Comparison of ENCODE assay signal across 7 cellular contexts in the genomic region with DNA sequence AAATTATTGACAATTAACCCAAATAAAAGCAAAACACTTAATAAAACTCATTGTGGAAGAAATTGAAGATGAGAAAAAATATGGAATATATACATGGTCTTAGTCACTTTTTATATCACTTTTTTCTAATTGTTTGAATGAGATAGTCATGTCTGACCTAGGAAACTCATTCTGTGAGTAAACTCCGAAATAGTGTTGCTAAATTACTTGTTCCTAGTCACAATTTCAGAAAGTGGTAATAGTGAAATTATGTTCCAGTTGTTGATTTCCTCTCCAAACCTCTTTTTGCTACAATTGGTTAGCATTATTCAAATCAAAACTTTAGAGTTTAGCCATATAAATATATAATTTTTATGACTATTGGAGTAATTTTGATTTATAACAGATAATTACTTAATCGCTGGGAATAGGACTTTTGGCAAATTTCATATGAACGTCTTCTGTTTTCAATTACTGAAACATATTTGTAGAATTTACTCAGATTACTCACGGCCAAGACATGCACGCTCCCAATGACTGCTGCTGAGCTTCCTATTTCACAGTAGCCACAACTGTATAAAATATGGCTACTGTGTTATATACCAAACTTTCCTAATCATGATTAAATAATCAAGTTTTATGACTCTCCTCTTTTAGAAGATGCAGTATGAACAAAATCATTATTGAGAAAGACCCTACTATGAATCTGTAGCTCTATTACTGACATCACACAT.
DNase-seq lines count a peak whose midpoint lies in the region; ATAC-seq, FAIRE-seq and TF ChIP-seq lines count a peak whose summit lies in the region.
"Not testable (repeated sequence)": the region's sequence is repeated elsewhere in the genome, so short reads cannot be mapped to it uniquely, and the experiment has no call there.

No MANE protein-coding gene starts in this region.

- H3K36me3 Mint-ChIP-seq in stimulated activated effector memory CD8-positive, alpha-beta T cell treated with anti-CD3 and anti-CD28 coated beads, Interleukin-12 subunit alpha, Interleukin-12 subunit beta, amount 100 ng/mL, for 72 hours: not testable (repeated sequence)

- RAD21 ChIA-PET in GM12878 (lab: Charles Lee; ENCODE audit: unreplicated experiment): not testable (repeated sequence)

- intact Hi-C loops in GM12878 (cut with micrococcal nuclease; ENCODE audit: unreplicated experiment): not testable (repeated sequence)

- H3K27ac ChIP-seq in GM12878 (ENCODE audit: control insufficient read depth, insufficient read depth): not testable (repeated sequence)

- H3K4me1 Mint-ChIP-seq in stimulated activated effector memory CD8-positive, alpha-beta T cell treated with anti-CD3 and anti-CD28 coated beads, Interleukin-12 subunit alpha, Interleukin-12 subunit beta, amount 100 ng/mL, for 72 hours: not testable (repeated sequence)

- peak; percentile 40 for ATAC-seq in GM18498 (IDR thresholded peaks at IDR 0.05; ENCODE audit: unreplicated experiment)
- peak; percentile 51 for ATAC-seq in GM18868 (IDR thresholded peaks at IDR 0.05; ENCODE audit: unreplicated experiment)
- ATAC-seq in GM21576 (IDR thresholded peaks at IDR 0.05; ENCODE audit: unreplicated experiment): peak; percentile 48
- ATAC-seq in HG02870 (IDR thresholded peaks at IDR 0.05; ENCODE audit: unreplicated experiment): peak; percentile 81
- ATAC-seq in HG03432 (IDR thresholded peaks at IDR 0.05; ENCODE audit: unreplicated experiment): peak; percentile 31
- peak; percentile 40 for ATAC-seq in GM12878
- peak; percentile 62 for ATAC-seq in stimulated activated effector memory CD8-positive, alpha-beta T cell treated with anti-CD3 and anti-CD28 coated beads, Interleukin-12 subunit alpha, Interleukin-12 subunit beta, amount 100 ng/mL, for 72 hours

- not testable (repeated sequence) for H3K4me3 ChIP-seq in GM12878

- not testable (repeated sequence) for H3K79me2 ChIP-seq in GM12878 (ENCODE audit: control insufficient read depth, insufficient read depth, low read length)

- not testable (repeated sequence) for BruUV-seq in GM12878 (replicated peaks; lab: Mats Ljungman, UMichigan)

- FAIRE-seq in GM12878 (lab: Jason Lieb, UNC): not testable (repeated sequence)

- not testable (repeated sequence) for DNase-seq in GM12878 (ENCODE audit: low read depth, low spot score); stimulated activated effector memory CD8-positive, alpha-beta T cell treated with anti-CD3 and anti-CD28 coated beads, Interleukin-12 subunit alpha, Interleukin-12 subunit beta, amount 100 ng/mL, for 72 hours (ENCODE audit: low spot score in 2 of 2)

- H2AFZ ChIP-seq in GM12878 (ENCODE audit: control insufficient read depth, low read depth, low read length): not testable (repeated sequence)

- not testable (repeated sequence) for TF ChIP-seq EP300 in GM12878 (IDR thresholded peaks at IDR 0.05; ENCODE audit: borderline replicate concordance in 1 of 2, control insufficient read depth in 1 of 2, low read depth in 2 of 2, low read length in 2 of 2)

- not testable (repeated sequence) for H3K4me1 ChIP-seq in GM12878 (ENCODE audit: control insufficient read depth, insufficient read depth, low read length)

- not testable (repeated sequence) for H3K4me3 Mint-ChIP-seq in stimulated activated effector memory CD8-positive, alpha-beta T cell treated with anti-CD3 and anti-CD28 coated beads, Interleukin-12 subunit alpha, Interleukin-12 subunit beta, amount 100 ng/mL, for 72 hours

- in situ Hi-C loops in GM12878 (cut with MboI): not testable (repeated sequence)

- SMC1A ChIA-PET in GM12878 (lab: Charles Lee; ENCODE audit: uncharacterized antibody, unreplicated experiment): not testable (repeated sequence)

- H3K9me3 Mint-ChIP-seq in stimulated activated effector memory CD8-positive, alpha-beta T cell treated with anti-CD3 and anti-CD28 coated beads, Interleukin-12 subunit alpha, Interleukin-12 subunit beta, amount 100 ng/mL, for 72 hours: not testable (repeated sequence)

- not testable (repeated sequence) for H3K9me3 ChIP-seq in GM12878 (replicated peaks; ENCODE audit: control insufficient read depth, insufficient read depth, low read length)

- TF ChIP-seq POLR2A in GM12878 (IDR thresholded peaks at IDR 0.05; ENCODE audit: low read depth, low read length): not testable (repeated sequence)

- H3K27ac Mint-ChIP-seq in stimulated activated effector memory CD8-positive, alpha-beta T cell treated with anti-CD3 and anti-CD28 coated beads, Interleukin-12 subunit alpha, Interleukin-12 subunit beta, amount 100 ng/mL, for 72 hours: not testable (repeated sequence)

- not testable (repeated sequence) for H4K20me1 ChIP-seq in GM12878 (ENCODE audit: control insufficient read depth, insufficient read depth)

- POLR2A ChIA-PET in GM12878 (lab: Charles Lee): not testable (repeated sequence)

- not testable (repeated sequence) for TF ChIP-seq CTCF in GM12878 (IDR thresholded peaks at IDR 0.05 in 2 of 3, conservative IDR thresholded peaks at IDR 0.05 in 1 of 3; ENCODE audit: control insufficient read depth in 2 of 3, extremely low read depth in 1 of 3, insufficient read depth in 1 of 3, low read depth in 3 of 3, low read length in 3 of 3)

- H3K4me2 ChIP-seq in GM12878 (ENCODE audit: control insufficient read depth, insufficient read depth): not testable (repeated sequence)

- not testable (repeated sequence) for TF ChIP-seq RAD21 in GM12878 (IDR thresholded peaks at IDR 0.05; ENCODE audit: insufficient read depth, low read depth, low read length)

- WGBS in GM12878 (ENCODE audit: insufficient coverage, insufficient replicate concordance, low lambda C conversion rate, missing lambda C conversion rate): 44% methylated on average over 2 of the region's 5 CpGs

- H3K27me3 ChIP-seq in GM12878 (replicated peaks in 1 of 2; ENCODE audit: control insufficient read depth in 2 of 2, insufficient read depth in 2 of 2, low read length in 1 of 2): not testable (repeated sequence)

- not testable (repeated sequence) for H3K9ac ChIP-seq in GM12878 (ENCODE audit: control insufficient read depth, insufficient read depth, low read length)

- CTCF ChIA-PET in GM12878 (lab: Yijun Ruan, JAX): not testable (repeated sequence)

- not testable (repeated sequence) for H3K36me3 ChIP-seq in GM12878 (ENCODE audit: control insufficient read depth in 2 of 2, insufficient read depth in 2 of 2, low read length in 1 of 2)

TF ChIP-seq in GM12878, 131 proteins besides CTCF, POLR2A, EP300 and RAD21:
- 0 out of 2 replicates have a peak, but pooled peaks have one; percentile 26 for TF ChIP-seq MEF2A (IDR thresholded peaks at IDR 0.05; ENCODE audit: insufficient read depth, low read depth, low read length)
- peak; percentile 45; the same call in 1 of the 2 replicates for TF ChIP-seq RUNX3 (IDR thresholded peaks at IDR 0.05; ENCODE audit: low read length)
- TF ChIP-seq JUNB (IDR thresholded peaks at IDR 0.05): peak; percentile 90
- TF ChIP-seq NFIC (IDR thresholded peaks at IDR 0.05; ENCODE audit: low read depth, low read length): peak; percentile 60; the same call in 1 of the 2 replicates
- TF ChIP-seq FOXM1 (IDR thresholded peaks at IDR 0.05; ENCODE audit: low read depth, low read length): peak; percentile 61; the same call in 1 of the 2 replicates
- TF ChIP-seq, protein P1, sequence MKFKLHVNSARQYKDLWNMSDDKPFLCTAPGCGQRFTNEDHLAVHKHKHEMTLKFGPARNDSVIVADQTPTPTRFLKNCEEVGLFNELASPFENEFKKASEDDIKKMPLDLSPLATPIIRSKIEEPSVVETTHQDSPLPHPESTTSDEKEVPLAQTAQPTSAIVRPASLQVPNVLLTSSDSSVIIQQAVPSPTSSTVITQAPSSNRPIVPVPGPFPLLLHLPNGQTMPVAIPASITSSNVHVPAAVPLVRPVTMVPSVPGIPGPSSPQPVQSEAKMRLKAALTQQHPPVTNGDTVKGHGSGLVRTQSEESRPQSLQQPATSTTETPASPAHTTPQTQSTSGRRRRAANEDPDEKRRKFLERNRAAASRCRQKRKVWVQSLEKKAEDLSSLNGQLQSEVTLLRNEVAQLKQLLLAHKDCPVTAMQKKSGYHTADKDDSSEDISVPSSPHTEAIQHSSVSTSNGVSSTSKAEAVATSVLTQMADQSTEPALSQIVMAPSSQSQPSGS (IDR thresholded peaks at IDR 0.05; ENCODE audit: low read length): 0 out of 2 replicates have a peak, but pooled peaks have one; percentile 38

Comparison
In these comparisons a context has a peak if more than half of its experiments do, and no peak if none do; other contexts are left out.
1. ATAC-seq: peak in every context shown above with its lines; median percentile 81 in HG02870; 62 in stimulated activated effector memory CD8-positive, alpha-beta T cell treated with anti-CD3 and anti-CD28 coated beads, Interleukin-12 subunit alpha, Interleukin-12 subunit beta, amount 100 ng/mL, for 72 hours; 51 in GM18868; 48 in GM21576; 40 in GM18498; 40 in GM12878; 31 in HG03432.